11 cellular contexts compared by ENCODE assay signal in the genomic region with DNA sequence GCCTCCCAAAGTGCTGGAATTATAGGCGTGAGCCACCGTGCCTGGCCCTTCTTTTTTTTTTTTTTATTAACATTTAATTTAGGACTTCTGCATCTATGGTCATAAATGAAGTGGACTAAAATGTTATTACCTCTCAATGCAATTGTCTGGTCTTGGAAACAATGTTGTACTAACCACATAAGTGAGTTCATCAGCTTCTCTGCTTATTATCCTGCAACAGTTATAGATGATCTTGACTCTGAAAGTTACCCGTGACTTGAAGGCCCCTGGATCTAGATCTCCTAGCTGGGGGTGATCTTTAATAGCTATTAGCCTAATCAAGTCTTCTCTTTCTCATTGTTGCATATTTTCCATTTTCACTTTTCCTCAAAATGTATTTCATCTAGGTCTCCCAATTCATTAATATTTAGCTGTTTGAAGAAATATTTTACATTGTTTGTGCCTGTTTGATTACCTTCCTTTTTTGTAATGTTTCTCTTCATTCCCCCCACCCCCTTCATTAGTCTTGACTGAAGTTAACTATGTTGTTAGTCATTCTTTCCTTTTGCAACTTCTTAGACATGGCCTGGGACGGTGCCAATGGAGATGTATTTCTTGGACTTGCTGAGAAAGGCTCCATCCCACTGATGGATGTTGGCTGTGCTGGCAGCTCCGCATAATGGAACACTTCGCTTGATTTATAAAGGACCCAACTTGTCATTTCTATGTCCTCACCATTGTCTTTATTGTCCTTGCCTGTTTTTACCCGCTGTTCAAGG.
DNase-seq lines count a peak whose midpoint lies in the region; ATAC-seq and TF ChIP-seq lines count a peak whose summit lies in the region.
"Had no signal": no experiment of that assay in that cellular context is flagged by ENCODE, and none has a peak within 500 bp of the region (broad histone marks: within the 10 kb centered on the region; RNA-seq: fewer than 3 reads in every experiment).

No MANE protein-coding gene starts in this region.

- no peaks in the 10 kb centered on the region for H3K9me3 ChIP-seq in esophagus (ENCODE audit: control insufficient read depth in 2 of 2, insufficient read depth in 1 of 2, low read depth in 1 of 2, low read length in 1 of 2)
- peaks cover 0 to 3% of the 10 kb centered on the region in 2 donors for H3K9me3 ChIP-seq in lung (ENCODE audit: control insufficient read depth in 2 of 2, insufficient read depth in 1 of 2, low read length in 1 of 2)

- intact Hi-C loops in activated T-helper 1 cell treated with anti-CD3 and anti-CD28 coated beads, Interleukin-12 subunit alpha, Interleukin-12 subunit beta, Interleukin-2, Interleukin-4 antibody, amounts not matched to agents 30 ng/mL and 10 ng/mL and 1 ng/mL, durations not matched to agents 14 hours and 24 hours and 36 hours (cut with micrococcal nuclease) = no loop called here

- no peak overlapping the region for H3K4me3 Mint-ChIP-seq in activated T-helper 1 cell treated with anti-CD3 and anti-CD28 coated beads, Interleukin-12 subunit alpha, Interleukin-12 subunit beta, Interleukin-2, Interleukin-4 antibody, amounts not matched to agents 30 ng/mL and 10 ng/mL and 1 ng/mL, durations not matched to agents 14 hours and 24 hours and 36 hours
- H3K4me3 Mint-ChIP-seq: B cell had no signal

- no peak overlapping the region for H3K4me3 ChIP-seq in esophagus (ENCODE audit: low read depth in 1 of 2, low read length in 2 of 2)
- no peak overlapping the region for H3K4me3 ChIP-seq in lung

- H3K4me1 Mint-ChIP-seq in activated T-helper 1 cell treated with anti-CD3 and anti-CD28 coated beads, Interleukin-12 subunit alpha, Interleukin-12 subunit beta, Interleukin-2, Interleukin-4 antibody, amounts not matched to agents 30 ng/mL and 10 ng/mL and 1 ng/mL, durations not matched to agents 14 hours and 24 hours and 36 hours (ENCODE audit: low read depth) = peaks cover 52% of the 10 kb centered on the region

- no peak for TF ChIP-seq CTCF in lung (IDR thresholded peaks at IDR 0.05; ENCODE audit: control extremely low read depth, extremely low read depth)

- DNase-seq in A172 (ENCODE audit: low spot score) (peak; percentile 88), NCI-H446 treated with DMSO at 0.1 percent for 48 hours (lab: John Stamatoyannopoulos, UW) (peak; percentile 19), lung (ENCODE audit: low spot score) (peak; percentile 54), NCI-H2196 (lab: John Stamatoyannopoulos, UW; ENCODE audit: unreplicated experiment) (no peak)
- no peak for DNase-seq in activated T-helper 1 cell treated with anti-CD3 and anti-CD28 coated beads, Interleukin-12 subunit alpha, Interleukin-12 subunit beta, Interleukin-2, Interleukin-4 antibody, amounts not matched to agents 30 ng/mL and 10 ng/mL and 1 ng/mL, durations not matched to agents 14 hours and 24 hours and 36 hours (ENCODE audit: low spot score)
- DNase-seq: NCI-H146, T-helper 9 cell had no signal

- no peaks in the 10 kb centered on the region for H3K27me3 ChIP-seq in esophagus (ENCODE audit: control insufficient read depth in 1 of 2, insufficient read depth in 2 of 2, low read length in 2 of 2)
- no peaks in the 10 kb centered on the region for H3K27me3 ChIP-seq in lung (ENCODE audit: control insufficient read depth, insufficient read depth)

- no peaks in the 10 kb centered on the region for H3K9me3 Mint-ChIP-seq in activated T-helper 1 cell treated with anti-CD3 and anti-CD28 coated beads, Interleukin-12 subunit alpha, Interleukin-12 subunit beta, Interleukin-2, Interleukin-4 antibody, amounts not matched to agents 30 ng/mL and 10 ng/mL and 1 ng/mL, durations not matched to agents 14 hours and 24 hours and 36 hours

- no peaks in the 10 kb centered on the region for H3K36me3 Mint-ChIP-seq in activated T-helper 1 cell treated with anti-CD3 and anti-CD28 coated beads, Interleukin-12 subunit alpha, Interleukin-12 subunit beta, Interleukin-2, Interleukin-4 antibody, amounts not matched to agents 30 ng/mL and 10 ng/mL and 1 ng/mL, durations not matched to agents 14 hours and 24 hours and 36 hours (ENCODE audit: low read depth)

- H3K4me1 ChIP-seq in esophagus (ENCODE audit: control insufficient read depth in 2 of 2, insufficient read depth in 2 of 2, low read length in 1 of 2) (peaks cover 0 to 2% of the 10 kb centered on the region in 2 donors), lung (ENCODE audit: control insufficient read depth in 2 of 2, insufficient read depth in 2 of 2, low read length in 2 of 2) (peaks cover 0 to 12% of the 10 kb centered on the region in 2 donors)

- WGBS in esophagus, 2 donors = 57 to 68% methylated on average over 7 of the region's 7 CpGs
- 79 to 92% methylated on average over 7 of the region's 7 CpGs for WGBS in lung, 2 donors

- peak overlapping the region; percentile 18 to 67 for H3K27ac ChIP-seq in esophagus (ENCODE audit: low read depth in 2 of 2, low read length in 1 of 2)
- H3K27ac ChIP-seq in lung (ENCODE audit: low read depth in 1 of 2, low read length in 1 of 2) = peak overlapping the region in 1 of 2 donors; percentile 20

- H3K27ac Mint-ChIP-seq in activated T-helper 1 cell treated with anti-CD3 and anti-CD28 coated beads, Interleukin-12 subunit alpha, Interleukin-12 subunit beta, Interleukin-2, Interleukin-4 antibody, amounts not matched to agents 30 ng/mL and 10 ng/mL and 1 ng/mL, durations not matched to agents 14 hours and 24 hours and 36 hours = no peak overlapping the region
- H3K27ac Mint-ChIP-seq: B cell had no signal

- ATAC-seq in lung (ENCODE audit: insufficient read depth, low FRiP score) (no peak), HG02981 (IDR thresholded peaks at IDR 0.05; ENCODE audit: unreplicated experiment) (no peak), GM21528 (IDR thresholded peaks at IDR 0.05; ENCODE audit: low FRiP score, unreplicated experiment) (no peak)

- H3K27me3 Mint-ChIP-seq in activated T-helper 1 cell treated with anti-CD3 and anti-CD28 coated beads, Interleukin-12 subunit alpha, Interleukin-12 subunit beta, Interleukin-2, Interleukin-4 antibody, amounts not matched to agents 30 ng/mL and 10 ng/mL and 1 ng/mL, durations not matched to agents 14 hours and 24 hours and 36 hours (ENCODE audit: insufficient read depth) = peaks cover 2% of the 10 kb centered on the region
- H3K27me3 Mint-ChIP-seq: B cell had no signal

- H3K36me3 ChIP-seq in esophagus (ENCODE audit: control insufficient read depth in 2 of 2, insufficient read depth in 2 of 2, low read length in 1 of 2) (no peaks in the 10 kb centered on the region), lung (ENCODE audit: control insufficient read depth in 2 of 2, insufficient read depth in 2 of 2, low read length in 2 of 2) (no peaks in the 10 kb centered on the region)

Comparison
In these comparisons a context has a peak if more than half of its experiments do, and no peak if none do; other contexts are left out.
1. DNase-seq: peak in A172 (single experiment), NCI-H446 treated with DMSO at 0.1 percent for 48 hours (single experiment) and lung (single experiment); none in NCI-H2196 (single experiment) and activated T-helper 1 cell treated with anti-CD3 and anti-CD28 coated beads, Interleukin-12 subunit alpha, Interleukin-12 subunit beta, Interleukin-2, Interleukin-4 antibody, amounts not matched to agents 30 ng/mL and 10 ng/mL and 1 ng/mL, durations not matched to agents 14 hours and 24 hours and 36 hours (single experiment).